29 cellular contexts compared by ENCODE assay signal in genomic region chr7:157801971-157802675, GRCh38.
"Had no signal": no experiment of that assay in that cellular context is flagged by ENCODE, and none has a peak within 500 bp of the region (broad histone marks: within the 10 kb centered on the region; RNA-seq: fewer than 3 reads in every experiment).

No MANE protein-coding gene starts in this region.

- H3K36me3 ChIP-seq: ascending aorta, MG63 had no signal

- DNase-seq: activated CD4-positive, alpha-beta memory T cell treated with anti-CD3 and anti-CD28 coated beads for 36 hours; activated CD4-positive, alpha-beta T cell treated with anti-CD3 and anti-CD28 coated beads for 1 hour; activated CD4-positive, alpha-beta T cell treated with anti-CD3 and anti-CD28 coated beads, Interleukin-2, amount 10 ng/mL, durations not matched to agents 24 days and 14 days; activated CD8-positive, alpha-beta memory T cell treated with anti-CD3 and anti-CD28 coated beads for 24 hours; activated gamma-delta T cell; activated naive CD8-positive, alpha-beta T cell treated with anti-CD3 and anti-CD28 coated beads, Interleukin-2, amount 50 U/mL, for 24 hours; activated T-cell treated with anti-CD3 and anti-CD28 coated beads for 4 hours; activated T-cell treated with anti-CD3 and anti-CD28 coated beads, Interleukin-2, amount 50 U/mL, for 48 hours; amniotic stem cell; body of pancreas; MG63; MV-4-11; NCI-H1092 treated with DMSO at 0.1 percent for 48 hours; NCI-H1417 treated with DMSO at 0.1 percent for 48 hours; NCI-H1694; NCI-H2029 treated with DMSO at 0.1 percent for 48 hours; NCI-H510A treated with DMSO at 0.1 percent for 48 hours; NCI-H69; NK-92 treated with Interleukin-12 subunit alpha and Interleukin-12 subunit beta, amount 100 ng/mL, for 24 hours; OCI-M1; RPMI8226; SHP77 treated with DMSO at 0.1 percent for 48 hours; T-helper 17 cell; T-helper 9 cell had no signal

- H3K9me3 ChIP-seq: ascending aorta, body of pancreas, MG63 had no signal

- H3K4me3 ChIP-seq: ascending aorta, body of pancreas, MG63 had no signal

- H3K27me3 ChIP-seq: ascending aorta, body of pancreas, MG63 had no signal

- H3K27ac ChIP-seq: ascending aorta, body of pancreas had no signal

- H3K36me3 Mint-ChIP-seq: activated CD4-positive, alpha-beta memory T cell treated with anti-CD3 and anti-CD28 coated beads for 36 hours; activated naive CD4-positive, alpha-beta T cell treated with anti-CD3 and anti-CD28 coated beads, Interleukin-2, amount 50 U/mL, for 72 hours had no signal

- H3K4me1 ChIP-seq: ascending aorta, body of pancreas had no signal

- H3K27ac Mint-ChIP-seq: activated CD4-positive, alpha-beta memory T cell treated with anti-CD3 and anti-CD28 coated beads for 36 hours; activated CD4-positive, alpha-beta T cell treated with anti-CD3 and anti-CD28 coated beads, Interleukin-2, amount 10 ng/mL, durations not matched to agents 24 days and 14 days; activated naive CD4-positive, alpha-beta T cell treated with anti-CD3 and anti-CD28 coated beads, Interleukin-2, amount 50 U/mL, for 72 hours; activated naive CD8-positive, alpha-beta T cell treated with anti-CD3 and anti-CD28 coated beads, Interleukin-2, amount 50 U/mL, for 24 hours; activated T-helper 17 cell treated with anti-CD3 and anti-CD28 coated beads, Interleukin-2, amount 50 U/mL, for 72 hours; T-helper 17 cell; WTC11 had no signal

- ATAC-seq: activated naive CD4-positive, alpha-beta T cell treated with anti-CD3 and anti-CD28 coated beads, Interleukin-2, amount 50 U/mL, for 72 hours; activated naive CD8-positive, alpha-beta T cell treated with anti-CD3 and anti-CD28 coated beads, Interleukin-2, amount 50 U/mL, for 24 hours; activated T-helper 17 cell treated with anti-CD3 and anti-CD28 coated beads, Interleukin-2, amount 50 U/mL, for 72 hours; body of pancreas; Panc1; T-helper 17 cell; WTC11 had no signal

- H3K4me1 Mint-ChIP-seq: activated CD4-positive, alpha-beta T cell treated with anti-CD3 and anti-CD28 coated beads, Interleukin-2, amount 10 ng/mL, durations not matched to agents 24 days and 14 days; activated naive CD8-positive, alpha-beta T cell treated with anti-CD3 and anti-CD28 coated beads, Interleukin-2, amount 50 U/mL, for 24 hours; activated T-helper 17 cell treated with anti-CD3 and anti-CD28 coated beads, Interleukin-2, amount 50 U/mL, for 72 hours; T-helper 17 cell had no signal

- H3K9me3 Mint-ChIP-seq: activated CD4-positive, alpha-beta memory T cell treated with anti-CD3 and anti-CD28 coated beads for 36 hours; activated CD4-positive, alpha-beta T cell treated with anti-CD3 and anti-CD28 coated beads, Interleukin-2, amount 10 ng/mL, durations not matched to agents 24 days and 14 days; activated naive CD4-positive, alpha-beta T cell treated with anti-CD3 and anti-CD28 coated beads, Interleukin-2, amount 50 U/mL, for 72 hours; activated naive CD8-positive, alpha-beta T cell treated with anti-CD3 and anti-CD28 coated beads, Interleukin-2, amount 50 U/mL, for 24 hours; activated T-helper 17 cell treated with anti-CD3 and anti-CD28 coated beads, Interleukin-2, amount 50 U/mL, for 72 hours had no signal

- H3K27me3 Mint-ChIP-seq: activated CD4-positive, alpha-beta T cell treated with anti-CD3 and anti-CD28 coated beads, Interleukin-2, amount 10 ng/mL, durations not matched to agents 24 days and 14 days; activated naive CD8-positive, alpha-beta T cell treated with anti-CD3 and anti-CD28 coated beads, Interleukin-2, amount 50 U/mL, for 24 hours had no signal

- H3K4me3 Mint-ChIP-seq: activated CD4-positive, alpha-beta memory T cell treated with anti-CD3 and anti-CD28 coated beads for 36 hours; activated CD4-positive, alpha-beta T cell treated with anti-CD3 and anti-CD28 coated beads, Interleukin-2, amount 10 ng/mL, durations not matched to agents 24 days and 14 days; activated naive CD8-positive, alpha-beta T cell treated with anti-CD3 and anti-CD28 coated beads, Interleukin-2, amount 50 U/mL, for 24 hours; activated T-helper 17 cell treated with anti-CD3 and anti-CD28 coated beads, Interleukin-2, amount 50 U/mL, for 72 hours; T-helper 17 cell; WTC11 had no signal
